17 cellular contexts compared by ENCODE assay signal in genomic region chr22:26038365-26038764, GRCh38.
DNase-seq lines count a peak whose midpoint lies in the region; ATAC-seq, FAIRE-seq and TF ChIP-seq lines count a peak whose summit lies in the region.
"Had no signal": no experiment of that assay in that cellular context is flagged by ENCODE, and none has a peak within 500 bp of the region (broad histone marks: within the 10 kb centered on the region; RNA-seq: fewer than 3 reads in every experiment).

No MANE protein-coding gene starts in this region.

- 0% methylated on average over 3 of the region's 4 CpGs for WGBS in HepG2 (ENCODE audit: low lambda C conversion rate)
- WGBS in right lobe of liver (ENCODE audit: insufficient coverage, low coverage, low lambda C conversion rate, missing lambda C conversion rate) = 11% methylated on average over 4 of the region's 4 CpGs
- WGBS in hepatocyte (ENCODE audit: low lambda C conversion rate, missing lambda C conversion rate) = 34% methylated on average over 4 of the region's 4 CpGs
- WGBS in smooth muscle cell (ENCODE audit: low lambda C conversion rate) = 48% methylated on average over 4 of the region's 4 CpGs

- H3K4me2 ChIP-seq in HepG2 (ENCODE audit: low read depth, low read length) (0 out of 2 replicates have a peak overlapping the region, but pooled peaks have one; percentile 5), hepatocyte (no peak overlapping the region), smooth muscle cell (no peak overlapping the region)

- POLR2A ChIA-PET in HepG2 (lab: Yijun Ruan, JAX) = no interaction called here

- ATAC-seq in HepG2 (peak; percentile 92), right lobe of liver (no peak), HG03159 (IDR thresholded peaks at IDR 0.05; ENCODE audit: unreplicated experiment) (no peak)
- ATAC-seq: Right ventricle myocardium inferior had no signal

- no peak for TF ChIP-seq EP300 in HepG2 (IDR thresholded peaks at IDR 0.05; ENCODE audit: low read depth in 2 of 2, low read length in 2 of 2)
- TF ChIP-seq EP300 in HepG2 (CRISPR knock-in tag; IDR thresholded peaks at IDR 0.05; ENCODE audit: borderline replicate concordance) = no peak

- H4K20me1 ChIP-seq in HepG2 (ENCODE audit: insufficient read depth, low read length) = no peaks in the 10 kb centered on the region
- no peaks in the 10 kb centered on the region for H4K20me1 ChIP-seq in hepatocyte (ENCODE audit: insufficient read depth, poor library complexity, severe bottlenecking)
- H4K20me1 ChIP-seq in smooth muscle cell (ENCODE audit: low read depth) = no peaks in the 10 kb centered on the region

- H3K79me2 ChIP-seq in HepG2 (ENCODE audit: insufficient read depth, low read length) (no peaks in the 10 kb centered on the region), hepatocyte (no peaks in the 10 kb centered on the region), smooth muscle cell (ENCODE audit: low read depth) (no peaks in the 10 kb centered on the region)

- H3K27ac ChIP-seq in HepG2 (ENCODE audit: extremely low read length, insufficient read depth, low read length) (no peak overlapping the region), right lobe of liver (no peak overlapping the region), hepatocyte (no peak overlapping the region), smooth muscle cell (ENCODE audit: low read depth) (no peak overlapping the region)

- H3K27me3 ChIP-seq in HepG2 (ENCODE audit: control insufficient read depth in 1 of 2, insufficient read depth in 2 of 2, low read length in 2 of 2) (no peaks in the 10 kb centered on the region), right lobe of liver (no peaks in the 10 kb centered on the region), hepatocyte (no peaks in the 10 kb centered on the region), smooth muscle cell (ENCODE audit: low read depth) (no peaks in the 10 kb centered on the region)

- no peak for FAIRE-seq in HepG2 (lab: Jason Lieb, UNC)
- FAIRE-seq: G401.6, RCC 7860 had no signal

- no peaks in the 10 kb centered on the region for H3F3A ChIP-seq in smooth muscle cell (ENCODE audit: low read depth)

- H3K4me3 ChIP-seq in HepG2 (replicated peaks in 1 of 3; ENCODE audit: insufficient read depth in 1 of 3, low read depth in 2 of 3, low read length in 3 of 3) (no peak overlapping the region), right lobe of liver (no peak overlapping the region), hepatocyte (no peak overlapping the region), smooth muscle cell (no peak overlapping the region)

- H2AFZ ChIP-seq in HepG2 (ENCODE audit: low read length) (no peak overlapping the region), hepatocyte (no peak overlapping the region), smooth muscle cell (ENCODE audit: low read depth) (no peak overlapping the region)

- TF ChIP-seq CTCF in HepG2 (CRISPR knock-in tag; IDR thresholded peaks at IDR 0.05) (no peak), right lobe of liver (IDR thresholded peaks at IDR 0.05) (no peak), hepatocyte (IDR thresholded peaks at IDR 0.05; ENCODE audit: poor library complexity) (no peak), smooth muscle cell (IDR thresholded peaks at IDR 0.05; ENCODE audit: borderline replicate concordance, insufficient read depth, poor library complexity, severe bottlenecking) (no peak)

- DNase-seq in HepG2 (ENCODE audit: low spot score) = peak; percentile 60
- no peak for DNase-seq in right lobe of liver
- peak; percentile 91 to 92 for DNase-seq in NCI-H526 (lab: John Stamatoyannopoulos, UW)
- DNase-seq in hepatocyte (ENCODE audit: low spot score) = peak; percentile 56
- peak; percentile 27 for DNase-seq in myocyte (ENCODE audit: low read depth)
- no peak for DNase-seq in CD1c-positive myeloid dendritic cell (ENCODE audit: extremely low spot score)
- no peak for DNase-seq in smooth muscle cell (lab: John Stamatoyannopoulos, UW; ENCODE audit: unreplicated experiment)
- DNase-seq: Caco-2; HCEC 1CT; NCI-H1092 treated with DMSO at 0.1 percent for 48 hours; NCI-H1694; NK-92 treated with Interleukin-12 subunit alpha and Interleukin-12 subunit beta, amount 100 ng/mL, for 24 hours; SW 1271 had no signal

- no TSS peak for BruUV-seq in HepG2 (replicated peaks; lab: Mats Ljungman, UMichigan)

- TF ChIP-seq RAD21 in HepG2 (CRISPR knock-in tag; IDR thresholded peaks at IDR 0.05) = no peak

- H3K9me3 ChIP-seq in HepG2 (ENCODE audit: low read length) (peaks cover 18% of the 10 kb centered on the region), right lobe of liver (no peaks in the 10 kb centered on the region), hepatocyte (ENCODE audit: low read depth) (no peaks in the 10 kb centered on the region), smooth muscle cell (replicated peaks; ENCODE audit: low read depth) (no peaks in the 10 kb centered on the region)
- H3K9me3 ChIP-seq: Caco-2 had no signal

- peaks cover 11% of the 10 kb centered on the region for H3K4me1 ChIP-seq in HepG2 (ENCODE audit: insufficient read depth, low read length)
- no peaks in the 10 kb centered on the region for H3K4me1 ChIP-seq in right lobe of liver
- H3K4me1 ChIP-seq in hepatocyte (ENCODE audit: insufficient read depth) = no peaks in the 10 kb centered on the region
- no peaks in the 10 kb centered on the region for H3K4me1 ChIP-seq in smooth muscle cell (ENCODE audit: low read depth)
- H3K4me1 ChIP-seq: Caco-2 had no signal

- in situ Hi-C loops in HepG2 (cut with HindIII; ENCODE audit: extremely low pct_ligation_motif_present, low pct_unique_long_range_greater_than_20kb) = no loop called here

- H3K36me3 ChIP-seq in HepG2 (replicated peaks in 1 of 2; ENCODE audit: control insufficient read depth in 1 of 2, insufficient read depth in 2 of 2, low read length in 2 of 2) = no peaks in the 10 kb centered on the region
- no peaks in the 10 kb centered on the region for H3K36me3 ChIP-seq in right lobe of liver
- H3K36me3 ChIP-seq in hepatocyte (replicated peaks; ENCODE audit: insufficient read depth, low read depth) = no peaks in the 10 kb centered on the region
- no peaks in the 10 kb centered on the region for H3K36me3 ChIP-seq in smooth muscle cell (ENCODE audit: low read depth)

- TF ChIP-seq POLR2A in HepG2 (IDR thresholded peaks at IDR 0.05; ENCODE audit: insufficient read depth in 1 of 2, low read depth in 2 of 2, low read length in 2 of 2) (no peak), right lobe of liver (IDR thresholded peaks at IDR 0.05) (no peak)

- intact Hi-C loops in HepG2 (cut with micrococcal nuclease; ENCODE audit: unreplicated experiment) (no loop called here), right lobe of liver (cut with DNase I) (no loop called here)

- CTCF ChIA-PET in HepG2 (lab: Yijun Ruan, JAX; ENCODE audit: low intra/inter-chr PET ratio, low total read pairs) = no interaction called here

- H3K9ac ChIP-seq in HepG2 (ENCODE audit: insufficient read depth, low read depth, low read length) (no peak overlapping the region), smooth muscle cell (ENCODE audit: low read depth) (no peak overlapping the region)

- H3K9me2 ChIP-seq in hepatocyte (replicated peaks; ENCODE audit: insufficient read depth) = no peaks in the 10 kb centered on the region

TF ChIP-seq in HepG2, 621 proteins besides CTCF, POLR2A, EP300 and RAD21:
- no peak for TF ChIP-seq ZKSCAN1 (IDR thresholded peaks at IDR 0.05; ENCODE audit: low read length)
- TF ChIP-seq ZBTB38 (CRISPR knock-in tag; IDR thresholded peaks at IDR 0.05) = no peak
- TF ChIP-seq HNF4A (CRISPR knock-in tag; IDR thresholded peaks at IDR 0.05) = peak; percentile 44; the same call in 1 of the 2 replicates
- peak; percentile 67 for TF ChIP-seq RFX1 (IDR thresholded peaks at IDR 0.05)
- TF ChIP-seq RFX3 (CRISPR knock-in tag; IDR thresholded peaks at IDR 0.05) = peak; percentile 71

Comparison
In these comparisons a context has a peak if more than half of its experiments do, and no peak if none do; other contexts are left out.
1. DNase-seq: peak in HepG2 (single experiment), NCI-H526 (2 of 2), hepatocyte (single experiment) and myocyte (single experiment); none in right lobe of liver (0 of 3), CD1c-positive myeloid dendritic cell (single experiment) and smooth muscle cell (single experiment).